ENCODE assay signal across 9 cellular contexts in the genomic region with DNA sequence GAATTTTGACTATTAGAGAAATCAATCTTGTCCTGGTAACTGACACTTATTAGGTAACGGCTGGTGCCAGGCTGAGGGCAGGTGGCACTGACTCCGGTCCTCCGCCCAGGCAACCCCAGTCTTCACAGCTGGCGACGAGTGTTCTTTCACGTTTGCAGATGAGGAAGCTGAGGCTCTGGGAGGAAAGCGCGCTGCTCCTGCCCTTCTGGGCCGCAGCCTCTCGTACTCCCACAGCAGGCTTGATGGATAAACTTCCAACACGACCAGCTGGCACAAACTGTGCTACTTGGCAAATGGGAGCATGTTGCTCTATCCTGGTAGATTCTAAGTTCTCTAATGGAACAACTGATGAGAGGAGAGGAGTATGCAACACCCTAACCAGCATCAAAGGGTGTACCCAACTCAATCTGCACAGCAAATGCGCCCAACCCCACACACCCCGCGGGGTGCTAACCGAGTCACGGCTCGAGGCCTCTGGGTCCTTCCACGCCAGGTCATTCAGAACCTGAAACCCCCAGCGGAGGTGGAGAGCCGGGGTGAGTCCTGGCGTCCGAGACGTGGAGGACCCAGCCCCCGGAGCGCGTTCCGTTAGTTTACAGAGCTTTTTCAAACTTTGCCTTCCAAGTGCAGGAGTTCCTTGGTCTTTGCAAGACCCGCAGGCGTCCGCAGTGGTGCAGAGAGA. TPM values are rescaled to one million over a fixed set of nuclear protein-coding genes. Genes with fewer than 3 reads are reported as not detected.
DNase-seq lines count a peak whose midpoint lies in the region; ATAC-seq and TF ChIP-seq lines count a peak whose summit lies in the region.
"Had no signal": no experiment of that assay in that cellular context is flagged by ENCODE, and none has a peak within 500 bp of the region (broad histone marks: within the 10 kb centered on the region; RNA-seq: fewer than 3 reads in every experiment).

No MANE protein-coding gene starts in this region.

- H3K27me3 ChIP-seq in breast epithelium (peaks cover 0 to 24% of the 10 kb centered on the region in 2 donors), vagina (no peaks in the 10 kb centered on the region)

- H3K4me1 ChIP-seq in breast epithelium = peaks cover 0 to 8% of the 10 kb centered on the region in 2 donors
- H3K4me1 ChIP-seq in vagina = peaks cover 24% of the 10 kb centered on the region

- peak overlapping the region; percentile 51 to 71 (median 59) for H3K4me3 ChIP-seq in breast epithelium
- peak overlapping the region; percentile 62 to 74 for H3K4me3 ChIP-seq in vagina

- TF ChIP-seq CTCF in breast epithelium (IDR thresholded peaks at IDR 0.05) = no peak
- TF ChIP-seq CTCF in MCF 10A (IDR thresholded peaks at IDR 0.05; ENCODE audit: unreplicated experiment) = no peak
- no peak for TF ChIP-seq CTCF in natural killer cell (IDR thresholded peaks at IDR 0.05)
- no peak for TF ChIP-seq CTCF in vagina (IDR thresholded peaks at IDR 0.05)

- H3K4me1 Mint-ChIP-seq in MCF 10A (ENCODE audit: insufficient read depth, unreplicated experiment) (no peaks in the 10 kb centered on the region), natural killer cell (peaks cover 4 to 10% of the 10 kb centered on the region in 2 donors)
- peaks cover 4 to 10% of the 10 kb centered on the region in 2 donors for H3K4me1 Mint-ChIP-seq in effector memory CD8-positive, alpha-beta T cell (ENCODE audit: low read depth in 2 of 2)

- CTCF ChIA-PET in MCF 10A (lab: Yijun Ruan, JAX) = no interaction called here

- POLR2A ChIA-PET in MCF 10A (lab: Yijun Ruan, JAX) = interaction anchor here (0.7 kb wide), 1 partner anchor 141 kb away, joined by 3 read pairs; no protein-coding TSS in a partner anchor

- H3K27ac Mint-ChIP-seq in MCF 10A (ENCODE audit: low read depth, unreplicated experiment) (no peak overlapping the region), natural killer cell (no peak overlapping the region)
- no peak overlapping the region for H3K27ac Mint-ChIP-seq in effector memory CD8-positive, alpha-beta T cell

- H3K36me3 Mint-ChIP-seq in MCF 10A (ENCODE audit: insufficient read depth, unreplicated experiment) (no peaks in the 10 kb centered on the region), natural killer cell (no peaks in the 10 kb centered on the region)
- H3K36me3 Mint-ChIP-seq in effector memory CD8-positive, alpha-beta T cell (ENCODE audit: insufficient read depth) = no peaks in the 10 kb centered on the region

- DNase-seq in breast epithelium (ENCODE audit: low spot score in 2 of 2) (no peak), MCF 10A (ENCODE audit: unreplicated experiment) (no peak), natural killer cell (no peak), vagina (ENCODE audit: extremely low spot score in 2 of 2) (no peak), NCI-H446 treated with DMSO at 0.1 percent for 48 hours (lab: John Stamatoyannopoulos, UW) (no peak), AG08395 (ENCODE audit: low spot score) (no peak)
- DNase-seq in effector memory CD8-positive, alpha-beta T cell = no peak

- TF ChIP-seq POLR2A in breast epithelium (IDR thresholded peaks at IDR 0.05) (no peak), vagina (IDR thresholded peaks at IDR 0.05) (no peak)

- peaks cover 25% of the 10 kb centered on the region for H3K27me3 Mint-ChIP-seq in MCF 10A (ENCODE audit: insufficient read depth, unreplicated experiment)
- H3K27me3 Mint-ChIP-seq in effector memory CD8-positive, alpha-beta T cell = peaks cover 54 to 66% of the 10 kb centered on the region in 2 donors
- H3K27me3 Mint-ChIP-seq in natural killer cell (ENCODE audit: low read depth in 2 of 2) = peaks cover 36 to 41% of the 10 kb centered on the region in 2 donors

- no TSS peak for BruUV-seq in MCF 10A (replicated peaks; lab: Mats Ljungman, UMichigan)

- H3K27ac ChIP-seq in breast epithelium (no peak overlapping the region), vagina (peak overlapping the region; percentile 75)

- intact Hi-C loops in breast epithelium (cut with DNase I; ENCODE audit: low total_unique reads) = no loop called here
- intact Hi-C loops in MCF 10A (cut with micrococcal nuclease) = no loop called here
- intact Hi-C loops in natural killer cell (cut with micrococcal nuclease) = no loop called here
- intact Hi-C loops in vagina (cut with DNase I) = no loop called here

- no peak for ATAC-seq in effector memory CD8-positive, alpha-beta T cell (replicated peaks)
- ATAC-seq in natural killer cell = no peak
- no peak for ATAC-seq in HG02798 (IDR thresholded peaks at IDR 0.05; ENCODE audit: poor library complexity, unreplicated experiment)

- H3K36me3 ChIP-seq in breast epithelium (no peaks in the 10 kb centered on the region), vagina (no peaks in the 10 kb centered on the region)

- H3K9me3 ChIP-seq in breast epithelium (no peaks in the 10 kb centered on the region), vagina (no peaks in the 10 kb centered on the region)

- H3K9me3 Mint-ChIP-seq in MCF 10A (ENCODE audit: unreplicated experiment) (no peaks in the 10 kb centered on the region), natural killer cell (no peaks in the 10 kb centered on the region)
- no peaks in the 10 kb centered on the region for H3K9me3 Mint-ChIP-seq in effector memory CD8-positive, alpha-beta T cell

- no peak overlapping the region for H3K4me3 Mint-ChIP-seq in MCF 10A (ENCODE audit: unreplicated experiment)
- peak overlapping the region; percentile 45 to 51 for H3K4me3 Mint-ChIP-seq in effector memory CD8-positive, alpha-beta T cell
- H3K4me3 Mint-ChIP-seq in natural killer cell = peak overlapping the region; percentile 31

RNA-seq across cellular contexts. Expression of a gene that starts 0.5 kb away (rescaled TPM):
- 10 to 100 TPM in 1 of 3 donors, 1 to 10 TPM in 2; 3.8 to 22.1 (median 8.8) TPM for total RNA-seq in breast epithelium
- 1.1 TPM in 1 of 2 replicates, not detected in the other for total RNA-seq in MCF 10A (2022)
- 1 to 10 TPM in 1 of 3 donors, under 1 TPM in 2; 0.29 to 1.3 (median 0.45) TPM for total RNA-seq in natural killer cell
- total RNA-seq in vagina = 29.7 TPM
- total RNA-seq: T-helper 2 cell treated with Interferon-gamma antibody and Interleukin-4, amounts not matched to agents 100 ng/mL and 5 ng/mL, for 36 hours had no signal
